8 cellular contexts compared by ENCODE assay signal in the genomic region with DNA sequence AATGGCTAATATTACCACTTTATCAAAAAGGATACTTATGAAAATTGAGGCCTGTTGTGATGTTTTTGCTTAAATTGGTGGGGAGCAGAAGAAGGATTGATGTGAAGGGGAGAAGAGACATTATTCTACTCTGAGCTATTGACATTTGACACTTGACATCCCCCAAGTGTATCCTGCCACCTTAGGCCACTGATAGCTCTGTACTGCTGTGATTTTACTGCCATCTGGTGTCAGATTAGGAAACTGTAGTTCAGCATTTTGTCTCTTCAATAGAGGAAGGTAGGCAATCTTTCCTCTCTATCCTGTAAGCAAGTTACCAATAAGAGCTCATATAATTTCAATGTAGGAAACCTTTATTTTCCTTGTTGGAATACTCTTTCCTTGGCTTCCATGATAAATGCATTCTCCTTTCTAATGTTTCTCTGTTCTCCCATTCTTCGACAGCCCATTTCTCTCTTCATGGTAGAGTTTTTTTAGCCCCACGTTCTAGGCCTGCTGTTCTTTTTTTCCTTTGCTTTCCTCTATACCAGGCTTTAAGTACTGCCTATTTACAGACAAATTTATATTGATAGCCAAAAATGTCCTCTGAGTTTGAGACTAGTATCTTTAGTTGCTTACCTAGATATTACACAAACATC. TPM values are rescaled to one million over a fixed set of nuclear protein-coding genes. Genes with fewer than 3 reads are reported as not detected.
DNase-seq lines count a peak whose midpoint lies in the region; ATAC-seq, FAIRE-seq and TF ChIP-seq lines count a peak whose summit lies in the region.

No MANE protein-coding gene starts in this region.

- DNase-seq in A673 (ENCODE audit: low spot score): peak; percentile 70
- DNase-seq in GM04504 (ENCODE audit: low read depth): peak; percentile 12
- DNase-seq in H54 (ENCODE audit: insufficient read length, low spot score): peak; percentile 11
- peak; percentile 83 for DNase-seq in KBM-7
- DNase-seq in cerebellum (ENCODE audit: low spot score): peak; percentile 24
- no peak for DNase-seq in aorta

- H3K9me2 ChIP-seq in OCI-LY1 (ENCODE audit: low read depth, low read length): no peaks in the 10 kb centered on the region

- H4K20me1 ChIP-seq in OCI-LY1 (ENCODE audit: insufficient read depth, low read length): no peaks in the 10 kb centered on the region

- H3K9ac ChIP-seq in OCI-LY1 (ENCODE audit: low read length) (no peak overlapping the region), liver (ENCODE audit: low read depth in 1 of 2, low read length in 2 of 2) (no peak overlapping the region)

- CTCF ChIA-PET in A673 (lab: Charles Lee): interaction anchor here (0.7 kb wide), 1 partner anchor 237 kb away, joined by 3 read pairs; no protein-coding TSS in a partner anchor

- peak; percentile 88 to 96 for TF ChIP-seq RAD21 in liver (IDR thresholded peaks at IDR 0.05)

- H3F3A ChIP-seq in OCI-LY1 (ENCODE audit: insufficient read depth, low read length): 0 out of 2 replicates have a peak, but pooled peaks cover 4% of the 10 kb centered on the region

- no peaks in the 10 kb centered on the region for H3K79me2 ChIP-seq in OCI-LY1 (ENCODE audit: insufficient read depth, low read length)

- H3K36me3 ChIP-seq in A673 (ENCODE audit: insufficient read depth, low read length, poor library complexity, severe bottlenecking): peaks cover 11% of the 10 kb centered on the region
- H3K36me3 ChIP-seq in OCI-LY1 (ENCODE audit: insufficient read depth, low read length): peaks cover 25% of the 10 kb centered on the region
- H3K36me3 ChIP-seq in liver (ENCODE audit: control insufficient read depth in 4 of 4, insufficient read depth in 3 of 4, low read depth in 1 of 4, low read length in 3 of 4): peaks cover under 1 to 13% (median 7%) of the 10 kb centered on the region in 4 donors
- H3K36me3 ChIP-seq in aorta (ENCODE audit: control insufficient read depth in 1 of 2, insufficient read depth in 2 of 2, low read length in 1 of 2): no peaks in the 10 kb centered on the region

- H3K4me2 ChIP-seq in OCI-LY1 (ENCODE audit: low read length): no peak overlapping the region

- POLR2A ChIA-PET in A673 (lab: Charles Lee; ENCODE audit: low non-redundant PET): no interaction called here

- peak; percentile 98 for FAIRE-seq in H54 (lab: Jason Lieb, UNC)

- H3K27me3 ChIP-seq in A673 (replicated peaks; ENCODE audit: insufficient read depth, low read depth, low read length, poor library complexity) (no peaks in the 10 kb centered on the region), OCI-LY1 (ENCODE audit: insufficient read depth, low read length) (no peaks in the 10 kb centered on the region), liver (ENCODE audit: control insufficient read depth in 4 of 4, insufficient read depth in 4 of 4, low read length in 3 of 4) (no peaks in the 10 kb centered on the region), aorta (ENCODE audit: control insufficient read depth in 1 of 2, insufficient read depth in 2 of 2, low read length in 1 of 2) (no peaks in the 10 kb centered on the region)

- no peak overlapping the region for H3K4me3 ChIP-seq in A673 (ENCODE audit: low read depth, low read length, poor library complexity, severe bottlenecking)
- no peak overlapping the region for H3K4me3 ChIP-seq in OCI-LY1 (ENCODE audit: low read depth, low read length, poor library complexity, severe bottlenecking)
- no peak overlapping the region for H3K4me3 ChIP-seq in liver (ENCODE audit: low read depth in 1 of 3, low read length in 3 of 3)
- H3K4me3 ChIP-seq in aorta (ENCODE audit: low read length in 2 of 2): no peak overlapping the region

- H3K4me1 ChIP-seq in A673 (ENCODE audit: insufficient read depth, low read length, poor library complexity, severe bottlenecking): no peaks in the 10 kb centered on the region
- peaks cover 6% of the 10 kb centered on the region for H3K4me1 ChIP-seq in OCI-LY1 (ENCODE audit: insufficient read depth, low read length, severe bottlenecking)
- H3K4me1 ChIP-seq in liver (ENCODE audit: control insufficient read depth in 4 of 4, insufficient read depth in 4 of 4, low read length in 3 of 4): no peaks in the 10 kb centered on the region
- H3K4me1 ChIP-seq in aorta (ENCODE audit: control insufficient read depth in 1 of 2, insufficient read depth in 2 of 2, low read length in 2 of 2): no peaks in the 10 kb centered on the region

- H2AFZ ChIP-seq in OCI-LY1 (ENCODE audit: low read length): no peak overlapping the region

- in situ Hi-C loops in KBM-7 (cut with MboI; ENCODE audit: low pct_unique_long_range_greater_than_20kb, low sequenced_read_pairs): loop anchor here (25.0 kb wide), 1 partner anchor 235 kb away; the partner anchor contains the start of gene GXYLT1

- intact Hi-C loops in A673 (cut with micrococcal nuclease; ENCODE audit: unreplicated experiment): loop anchor here (5.0 kb wide), 2 partner anchors 350 to 1095 kb away; no protein-coding TSS in a partner anchor
- intact Hi-C loops in aorta (cut with DNase I): no loop called here

- H3K27ac ChIP-seq in A673 (ENCODE audit: low read depth, low read length, poor library complexity, severe bottlenecking) (no peak overlapping the region), OCI-LY1 (ENCODE audit: low read depth, low read length, poor library complexity, severe bottlenecking) (no peak overlapping the region), liver (ENCODE audit: low read depth in 1 of 2, low read length in 2 of 2) (no peak overlapping the region), aorta (ENCODE audit: low read depth in 1 of 2, low read length in 2 of 2) (no peak overlapping the region)

- BruUV-seq in A673 (replicated peaks; lab: Mats Ljungman, UMichigan): no TSS peak

- TF ChIP-seq CTCF in A673 (conservative IDR thresholded peaks at IDR 0.05; ENCODE audit: low read depth, low read length): peak; percentile 82
- TF ChIP-seq CTCF in OCI-LY1 (IDR thresholded peaks at IDR 0.05; ENCODE audit: low read length): peak; percentile 88
- peak; percentile 69 for TF ChIP-seq CTCF in liver (IDR thresholded peaks at IDR 0.05; ENCODE audit: low read depth, low read length, missing input control)

- ATAC-seq in aorta (ENCODE audit: low FRiP score): peak; percentile 63

- TF ChIP-seq POLR2A in H54 (IDR thresholded peaks at IDR 0.05; ENCODE audit: low read depth, low read length): no peak

- 97% methylated on average over 2 of the region's 2 CpGs for WGBS in liver
- WGBS in aorta, 2 donors: 74 to 80% methylated on average over 2 of the region's 2 CpGs

- peaks cover 6% of the 10 kb centered on the region for H3K9me3 ChIP-seq in A673 (ENCODE audit: low read depth, low read length, poor library complexity, severe bottlenecking)
- H3K9me3 ChIP-seq in OCI-LY1 (ENCODE audit: low read length): no peaks in the 10 kb centered on the region
- H3K9me3 ChIP-seq in liver (ENCODE audit: control insufficient read depth in 4 of 4, low read length in 3 of 4): no peaks in the 10 kb centered on the region
- no peaks in the 10 kb centered on the region for H3K9me3 ChIP-seq in aorta (ENCODE audit: control insufficient read depth, low read length)

TF ChIP-seq in liver, 16 proteins besides CTCF, POLR2A, EP300 and RAD21:
- no peak for TF ChIP-seq FOXA1 (IDR thresholded peaks at IDR 0.05)
- TF ChIP-seq NR2F2 (IDR thresholded peaks at IDR 0.05): peak; percentile 35

RNA-seq across cellular contexts. Expression of gene PPHLN1, which starts 46.3 kb away (rescaled TPM):
- 90.1 and 96.2 TPM in 2 replicates for total RNA-seq in A673 (2021)
- total RNA-seq in cerebellum: 80.0 TPM
- total RNA-seq in liver: 10 to 100 TPM; 33.6 to 40.3 TPM
- polyA plus RNA-seq in liver: 10 to 100 TPM; 11.6 to 21.8 TPM
- total RNA-seq in aorta: 10 to 100 TPM; 50.0 to 52.8 TPM
- polyA plus RNA-seq in aorta: 10 to 100 TPM; 27.8 to 27.9 TPM

RNA-seq across cellular contexts. Expression of gene ZCRB1, which starts 46.4 kb away (rescaled TPM):
- 110 TPM in 2 replicates for total RNA-seq in A673 (2021)
- total RNA-seq in cerebellum: 15.5 TPM
- 10 to 100 TPM in 1 of 2 donors, 1 to 10 TPM in 1; 9.8 to 16.7 TPM for total RNA-seq in liver
- 10 to 100 TPM; 16.2 to 66.3 TPM for polyA plus RNA-seq in liver
- 10 to 100 TPM; 36.2 to 44.4 TPM for total RNA-seq in aorta
- 100 to 1,000 TPM in 1 of 2 donors, 10 to 100 TPM in 1; 59.5 to 130 TPM for polyA plus RNA-seq in aorta

Comparison
In these comparisons a context has a peak if more than half of its experiments do, and no peak if none do; other contexts are left out.
1. DNase-seq: peak in A673 (single experiment), GM04504 (single experiment), H54 (single experiment), KBM-7 (single experiment) and cerebellum (single experiment); none in aorta (0 of 2).
2. Peak in every context shown above with its lines, with median percentiles within 50 percentile points of each other: CTCF ChIP-seq.